In the genomic region with DNA sequence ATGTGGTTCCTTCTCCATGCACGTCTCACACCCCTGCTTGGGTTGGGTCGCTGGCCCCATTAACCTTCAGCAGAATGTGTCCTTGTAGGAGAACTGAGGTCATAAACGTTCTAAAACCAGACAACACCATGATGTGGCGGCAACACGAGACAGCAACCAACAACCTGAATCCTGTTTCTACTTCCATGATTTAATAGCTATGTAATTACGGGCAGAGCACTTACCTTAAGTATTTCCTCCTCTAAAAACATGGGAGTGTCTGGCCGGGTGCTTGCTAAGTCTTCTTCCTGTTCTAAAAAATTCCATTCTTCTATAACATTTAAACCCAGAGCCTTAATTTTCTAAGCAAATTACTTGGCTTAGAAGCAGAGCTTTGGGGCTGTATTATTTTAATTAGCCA, we compare ENCODE assay signal across 20 cellular contexts.
"Had no signal": no experiment of that assay in that cellular context is flagged by ENCODE, and none has a peak within 500 bp of the region (broad histone marks: within the 10 kb centered on the region; RNA-seq: fewer than 3 reads in every experiment).

No MANE protein-coding gene starts in this region.

- H3K4me1 ChIP-seq: colonic mucosa, left ventricle myocardium inferior, prostate gland had no signal

- H3K27me3 ChIP-seq: colonic mucosa, hepatocyte, ovary had no signal

- H3K27ac Mint-ChIP-seq: activated CD4-positive, alpha-beta memory T cell treated with anti-CD3 and anti-CD28 coated beads, Interleukin-2, amount 10 ng/mL, durations not matched to agents 7 days and 5 days; activated naive CD4-positive, alpha-beta T cell treated with anti-CD3 and anti-CD28 coated beads, Interleukin-2, amount 10 ng/mL, durations not matched to agents 7 days and 5 days; effector memory CD8-positive, alpha-beta T cell; immature natural killer cell; natural killer cell treated with Interleukin-12 subunit alpha and Interleukin-12 subunit beta and Interleukin-15 and Interleukin-18, amount 100 ng/mL, for 72 hours had no signal

- H3K4me3 Mint-ChIP-seq: activated CD4-positive, alpha-beta memory T cell treated with anti-CD3 and anti-CD28 coated beads, Interleukin-2, amount 10 ng/mL, durations not matched to agents 7 days and 5 days; activated naive CD4-positive, alpha-beta T cell treated with anti-CD3 and anti-CD28 coated beads, Interleukin-2, amount 10 ng/mL, durations not matched to agents 7 days and 5 days; effector memory CD8-positive, alpha-beta T cell; immature natural killer cell; natural killer cell treated with Interleukin-12 subunit alpha and Interleukin-12 subunit beta and Interleukin-15 and Interleukin-18, amount 100 ng/mL, for 72 hours had no signal

- H3K27ac ChIP-seq: colonic mucosa, dorsolateral prefrontal cortex, hepatocyte, left ventricle myocardium inferior, ovary, prostate gland had no signal

- H3K4me1 Mint-ChIP-seq: activated CD4-positive, alpha-beta memory T cell treated with anti-CD3 and anti-CD28 coated beads, Interleukin-2, amount 10 ng/mL, durations not matched to agents 7 days and 5 days; activated naive CD4-positive, alpha-beta T cell treated with anti-CD3 and anti-CD28 coated beads, Interleukin-2, amount 10 ng/mL, durations not matched to agents 7 days and 5 days; immature natural killer cell had no signal

- H3K9me3 ChIP-seq: colonic mucosa, ovary, prostate gland had no signal

- H3K9me3 Mint-ChIP-seq: activated CD4-positive, alpha-beta memory T cell treated with anti-CD3 and anti-CD28 coated beads, Interleukin-2, amount 10 ng/mL, durations not matched to agents 7 days and 5 days; activated naive CD4-positive, alpha-beta T cell treated with anti-CD3 and anti-CD28 coated beads, Interleukin-2, amount 10 ng/mL, durations not matched to agents 7 days and 5 days had no signal

- H3K36me3 Mint-ChIP-seq: activated naive CD4-positive, alpha-beta T cell treated with anti-CD3 and anti-CD28 coated beads, Interleukin-2, amount 10 ng/mL, durations not matched to agents 7 days and 5 days; immature natural killer cell; natural killer cell treated with Interleukin-12 subunit alpha and Interleukin-12 subunit beta and Interleukin-15 and Interleukin-18, amount 100 ng/mL, for 72 hours had no signal

- DNase-seq: activated CD4-positive, alpha-beta memory T cell treated with anti-CD3 and anti-CD28 coated beads, Interleukin-2, amount 10 ng/mL, durations not matched to agents 7 days and 5 days; activated CD4-positive, alpha-beta T cell treated with anti-CD3 and anti-CD28 coated beads for 48 hours; activated effector memory CD4-positive, alpha-beta T cell treated with anti-CD3 and anti-CD28 coated beads, Interleukin-2, amount 50 U/mL, for 16 hours; activated naive CD4-positive, alpha-beta T cell treated with anti-CD3 and anti-CD28 coated beads, Interleukin-2, amount 10 ng/mL, durations not matched to agents 7 days and 5 days; amygdala; colonic mucosa; dorsolateral prefrontal cortex; effector memory CD8-positive, alpha-beta T cell; foreskin melanocyte; glutamatergic neuron; immature natural killer cell; left ventricle myocardium inferior; midbrain; ovary; right cardiac atrium; stimulated activated CD4-positive, alpha-beta T cell treated with anti-CD3 and anti-CD28 coated beads, Interleukin-4, amount 100 ng/mL, for 24 hours; stimulated activated naive CD4-positive, alpha-beta T cell treated with Interleukin-2 at 50 U/mL for 16 hours had no signal

- H3K36me3 ChIP-seq: colonic mucosa, left ventricle myocardium inferior, ovary, prostate gland had no signal

- ATAC-seq: effector memory CD8-positive, alpha-beta T cell; right cardiac atrium had no signal

- H3K4me3 ChIP-seq: colonic mucosa, dorsolateral prefrontal cortex, hepatocyte, left ventricle myocardium inferior, ovary, prostate gland had no signal
